In genomic region chr3:185084402-185084801, GRCh38 we compare ENCODE assay signal across 7 cellular contexts.
"Had no signal": no experiment of that assay in that cellular context is flagged by ENCODE, and none has a peak within 500 bp of the region (broad histone marks: within the 10 kb centered on the region; RNA-seq: fewer than 3 reads in every experiment).

No MANE protein-coding gene starts in this region.

- DNase-seq: KG1 had no signal

- H2AFZ ChIP-seq: GM23248 had no signal

- H3K27ac Mint-ChIP-seq: HFFc6 had no signal

- H3K4me3 Mint-ChIP-seq: HFFc6 had no signal

- H3K4me1 ChIP-seq: HAP-1 had no signal

- H3K9me3 ChIP-seq: HAP-1 had no signal

- H3K36me3 ChIP-seq: HAP-1 had no signal

- ATAC-seq: HCT116, K562 had no signal

- H3K27ac ChIP-seq: GM23248, HL-60 had no signal

- H3K9me3 Mint-ChIP-seq: HFFc6 had no signal

- H3K4me3 ChIP-seq: GM23248, HAP-1, K562 had no signal

- H3K9ac ChIP-seq: GM23248 had no signal
